ENCODE assay signal across 20 cellular contexts in genomic region chr10:1358147-1358546, GRCh38.
DNase-seq lines count a peak whose midpoint lies in the region; ATAC-seq and TF ChIP-seq lines count a peak whose summit lies in the region.
"Had no signal": no experiment of that assay in that cellular context is flagged by ENCODE, and none has a peak within 500 bp of the region (broad histone marks: within the 10 kb centered on the region; RNA-seq: fewer than 3 reads in every experiment).

No MANE protein-coding gene starts in this region.

- no peaks in the 10 kb centered on the region for H3K9me3 Mint-ChIP-seq in endodermal cell
- peaks cover 0 to 1% (median 0%) of the 10 kb centered on the region in 7 donors for H3K9me3 Mint-ChIP-seq in naive B cell
- H3K9me3 Mint-ChIP-seq: CD4-positive, alpha-beta memory T cell had no signal

- H3K9me3 ChIP-seq in endodermal cell (ENCODE audit: control insufficient read depth, low read length): no peaks in the 10 kb centered on the region

- H3K27me3 ChIP-seq in endodermal cell (ENCODE audit: control insufficient read depth, insufficient read depth, low read length, poor library complexity, severe bottlenecking): no peaks in the 10 kb centered on the region
- H3K27me3 ChIP-seq: BLaER1 had no signal

- no peaks in the 10 kb centered on the region for H3K36me3 Mint-ChIP-seq in endodermal cell (ENCODE audit: low read depth)
- no peaks in the 10 kb centered on the region for H3K36me3 Mint-ChIP-seq in naive B cell
- H3K36me3 Mint-ChIP-seq: CD14-positive monocyte; CD4-positive, alpha-beta memory T cell had no signal

- ATAC-seq in left cardiac atrium: no peak
- no peak for ATAC-seq in naive B cell (ENCODE audit: low read depth in 2 of 2)
- ATAC-seq in GM21423 (IDR thresholded peaks at IDR 0.05; ENCODE audit: unreplicated experiment): no peak
- ATAC-seq in GM21619 (IDR thresholded peaks at IDR 0.05; ENCODE audit: unreplicated experiment): no peak
- ATAC-seq: GM12878 had no signal

- H3K27me3 Mint-ChIP-seq in endodermal cell (ENCODE audit: insufficient read depth): no peaks in the 10 kb centered on the region
- peaks cover 5 to 38% (median 23%) of the 10 kb centered on the region in 3 donors for H3K27me3 Mint-ChIP-seq in naive B cell

- H3K4me1 Mint-ChIP-seq in endodermal cell: peaks cover 22% of the 10 kb centered on the region
- peaks cover 13 to 32% (median 16%) of the 10 kb centered on the region in 3 donors for H3K4me1 Mint-ChIP-seq in naive B cell
- H3K4me1 Mint-ChIP-seq: CD14-positive monocyte had no signal

- 75 to 91% methylated on average over 4 to 5 of the region's 5 CpGs for WGBS in endodermal cell (ENCODE audit: insufficient coverage in 1 of 2, insufficient read length in 1 of 2), 2 experiments

- no peak overlapping the region for H3K4me3 ChIP-seq in endodermal cell (ENCODE audit: low read length)
- H3K4me3 ChIP-seq: BLaER1, GM12878, GM23248 had no signal

- intact Hi-C loops in cardiac septum (cut with DNase I) (no loop called here), left cardiac atrium (cut with DNase I) (no loop called here)

- no peak overlapping the region for H3K27ac ChIP-seq in endodermal cell (ENCODE audit: low read depth, low read length)
- H3K27ac ChIP-seq: 22Rv1, BLaER1, GM23248 had no signal

- DNase-seq in cardiac septum (ENCODE audit: low spot score) (peak; percentile 54), left cardiac atrium (no peak), endodermal cell (peak; percentile 60), naive B cell (no peak), 8988T (no peak)
- DNase-seq: Calu3; CD4-positive, alpha-beta memory T cell; DMS 273 treated with DMSO at 0.1 percent for 48 hours; DMS53; DND-41; EL; GM23248; HCEC 1CT; IMR-90 had no signal

- H3K4me1 ChIP-seq in endodermal cell (ENCODE audit: control insufficient read depth, insufficient read depth, low read length): no peaks in the 10 kb centered on the region

- H3K27ac Mint-ChIP-seq in endodermal cell (no peak overlapping the region), naive B cell (peak overlapping the region in 4 of 6 donors; percentile 47 to 99 (median 90))
- H3K27ac Mint-ChIP-seq: CD14-positive monocyte had no signal

- H3K36me3 ChIP-seq in endodermal cell (ENCODE audit: control insufficient read depth, insufficient read depth, low read length): no peaks in the 10 kb centered on the region
- H3K36me3 ChIP-seq: BLaER1 had no signal

- H3K4me3 Mint-ChIP-seq in endodermal cell: no peak overlapping the region
- H3K4me3 Mint-ChIP-seq in naive B cell: peak overlapping the region in 1 of 8 donors; percentile 15
- H3K4me3 Mint-ChIP-seq: CD14-positive monocyte had no signal

- no peak for TF ChIP-seq CTCF in endodermal cell (conservative IDR thresholded peaks at IDR 0.05)

- no peak overlapping the region for H3K9ac ChIP-seq in endodermal cell (ENCODE audit: extremely low read depth, low read length, poor library complexity, severe bottlenecking)
- H3K9ac ChIP-seq: BLaER1, GM23248 had no signal

Comparison
In these comparisons a context has a peak if more than half of its experiments do, and no peak if none do; other contexts are left out.
1. DNase-seq: peak in cardiac septum (single experiment) and endodermal cell (single experiment); none in left cardiac atrium (single experiment), naive B cell (single experiment) and 8988T (single experiment).